1 cellular context compared by ENCODE assay signal in genomic region chr1:39773369-39773979, GRCh38. TPM values are rescaled to one million over a fixed set of nuclear protein-coding genes. Genes with fewer than 3 reads are reported as not detected.
"Had no signal": no experiment of that assay in that cellular context is flagged by ENCODE, and none has a peak within 500 bp of the region (broad histone marks: within the 10 kb centered on the region; RNA-seq: fewer than 3 reads in every experiment).

No MANE protein-coding gene starts in this region.

RNA-seq across cellular contexts. Expression of gene OXCT2, which starts 2.3 kb away (rescaled TPM):
- total RNA-seq: smooth muscle cell had no signal
- polyA plus RNA-seq: smooth muscle cell had no signal

RNA-seq across cellular contexts. Expression of gene BMP8B, which starts 15.2 kb away (rescaled TPM):
- total RNA-seq: smooth muscle cell had no signal
